In the genomic region with DNA sequence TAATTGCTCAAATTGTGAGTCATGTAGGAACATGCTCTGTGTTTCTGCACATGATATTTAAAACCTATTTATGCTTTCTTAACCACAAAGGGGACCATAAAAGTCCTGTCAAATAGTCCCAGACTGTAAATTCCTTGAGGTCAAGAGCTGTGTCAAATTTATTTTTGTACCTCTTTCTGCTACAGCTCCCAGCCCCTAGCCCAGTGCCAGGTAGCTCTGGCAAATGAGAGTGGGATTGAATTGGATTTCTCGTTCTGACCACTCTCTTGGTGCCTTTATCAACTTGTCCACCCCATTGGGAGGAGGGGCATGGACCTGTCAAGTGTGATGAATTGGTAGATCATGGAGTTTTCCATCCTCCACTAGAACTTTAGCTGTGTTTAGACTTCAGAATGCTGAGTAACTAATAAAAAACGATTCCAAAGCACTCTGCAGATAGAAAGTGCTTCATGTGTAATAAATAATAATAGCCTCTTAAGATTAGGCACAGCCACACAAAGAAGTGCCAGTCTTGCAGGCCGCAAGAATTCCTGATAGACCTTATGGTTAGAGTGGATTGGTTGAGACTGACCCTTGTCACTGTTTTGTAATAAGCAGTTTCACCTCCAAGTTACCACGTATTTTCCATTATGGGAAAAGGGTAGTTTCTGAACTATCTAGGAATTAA, we compare ENCODE assay signal across 15 cellular contexts.
DNase-seq lines count a peak whose midpoint lies in the region; ATAC-seq and TF ChIP-seq lines count a peak whose summit lies in the region.
"Had no signal": no experiment of that assay in that cellular context is flagged by ENCODE, and none has a peak within 500 bp of the region (broad histone marks: within the 10 kb centered on the region; RNA-seq: fewer than 3 reads in every experiment).

No MANE protein-coding gene starts in this region.

- no peak for TF ChIP-seq CTCF in AG10803 (conservative IDR thresholded peaks at IDR 0.05; ENCODE audit: low read length)
- TF ChIP-seq CTCF in fibroblast of the aortic adventitia (IDR thresholded peaks at IDR 0.05; ENCODE audit: insufficient read depth, low read length), result no peak
- no peak for TF ChIP-seq CTCF in psoas muscle (IDR thresholded peaks at IDR 0.05)

- H3K27me3 ChIP-seq in psoas muscle (ENCODE audit: insufficient read depth in 3 of 3, low read length in 2 of 3), result no peaks in the 10 kb centered on the region

- H3K9me3 ChIP-seq in psoas muscle, result no peaks in the 10 kb centered on the region

- peaks cover 19 to 44% of the 10 kb centered on the region in 2 donors for H3K4me1 Mint-ChIP-seq in effector memory CD8-positive, alpha-beta T cell (ENCODE audit: low read depth in 2 of 2)

- peak; percentile 48 for DNase-seq in AG10803 (ENCODE audit: low read depth)
- DNase-seq in NCI-H226, result peak; percentile 48
- peak; percentile 68 for DNase-seq in fibroblast of the aortic adventitia (ENCODE audit: low read depth)
- DNase-seq in psoas muscle, result no peak
- no peak for DNase-seq in 8988T
- no peak for DNase-seq in effector memory CD8-positive, alpha-beta T cell
- no peak for DNase-seq in activated CD4-positive, alpha-beta T cell treated with anti-CD3 and anti-CD28 coated beads, Interleukin-2, amount 50 U/mL, for 1 hour
- DNase-seq in amniotic stem cell (lab: John Stamatoyannopoulos, UW), result no peak
- DNase-seq: DMS 273 treated with DMSO at 0.1 percent for 48 hours; naive thymus-derived CD8-positive, alpha-beta T cell; NCI-H2081; NK-92 treated with Interleukin-12 subunit alpha and Interleukin-12 subunit beta, amount 100 ng/mL, for 24 hours had no signal

- peak overlapping the region; percentile 60 for H3K27ac ChIP-seq in psoas muscle

- peak in 1 of 4 donors; percentile 34 for ATAC-seq in psoas muscle
- ATAC-seq in effector memory CD8-positive, alpha-beta T cell (replicated peaks), result no peak
- ATAC-seq: naive thymus-derived CD8-positive, alpha-beta T cell had no signal

- H3K36me3 Mint-ChIP-seq in effector memory CD8-positive, alpha-beta T cell (ENCODE audit: insufficient read depth), result no peaks in the 10 kb centered on the region

- no peaks in the 10 kb centered on the region for H3K36me3 ChIP-seq in psoas muscle (ENCODE audit: insufficient read depth in 1 of 2, low read depth in 1 of 2)

- H3K9me3 Mint-ChIP-seq in effector memory CD8-positive, alpha-beta T cell, result no peaks in the 10 kb centered on the region
- H3K9me3 Mint-ChIP-seq: naive thymus-derived CD8-positive, alpha-beta T cell had no signal

- H3K4me3 Mint-ChIP-seq in effector memory CD8-positive, alpha-beta T cell, result no peak overlapping the region
- H3K4me3 Mint-ChIP-seq: activated naive CD8-positive, alpha-beta T cell; naive thymus-derived CD8-positive, alpha-beta T cell; type B pancreatic cell had no signal

- H3K27me3 Mint-ChIP-seq in effector memory CD8-positive, alpha-beta T cell, result no peaks in the 10 kb centered on the region
- H3K27me3 Mint-ChIP-seq: activated naive CD8-positive, alpha-beta T cell; naive thymus-derived CD8-positive, alpha-beta T cell; type B pancreatic cell had no signal

- WGBS in psoas muscle, 3 donors, result 51 to 71% (median 52%) methylated on average over 4 of the region's 4 CpGs

- no peak overlapping the region for H3K4me3 ChIP-seq in AG10803 (ENCODE audit: low read length)
- no peak overlapping the region for H3K4me3 ChIP-seq in fibroblast of the aortic adventitia (ENCODE audit: low read depth, low read length)
- H3K4me3 ChIP-seq in psoas muscle, result no peak overlapping the region
- H3K4me3 ChIP-seq: skin epidermis had no signal

- intact Hi-C loops in psoas muscle (cut with DNase I), result loop anchor here in 1 of 2 donors (5.0 kb wide), 1 partner anchor 308 kb away; no protein-coding TSS in a partner anchor

- peaks cover 54% of the 10 kb centered on the region for H3K4me1 ChIP-seq in psoas muscle

- peak overlapping the region in 1 of 2 donors; percentile 11 for H3K27ac Mint-ChIP-seq in effector memory CD8-positive, alpha-beta T cell
- H3K27ac Mint-ChIP-seq: activated naive CD8-positive, alpha-beta T cell; naive thymus-derived CD8-positive, alpha-beta T cell; type B pancreatic cell had no signal

Comparison
In these comparisons a context has a peak if more than half of its experiments do, and no peak if none do; other contexts are left out.
1. DNase-seq: peak in AG10803 (single experiment), NCI-H226 (single experiment) and fibroblast of the aortic adventitia (single experiment); none in psoas muscle (0 of 2), 8988T (single experiment), effector memory CD8-positive, alpha-beta T cell (0 of 3), activated CD4-positive, alpha-beta T cell treated with anti-CD3 and anti-CD28 coated beads, Interleukin-2, amount 50 U/mL, for 1 hour (single experiment) and amniotic stem cell (single experiment).